ENCODE assay signal across 9 cellular contexts in the genomic region with DNA sequence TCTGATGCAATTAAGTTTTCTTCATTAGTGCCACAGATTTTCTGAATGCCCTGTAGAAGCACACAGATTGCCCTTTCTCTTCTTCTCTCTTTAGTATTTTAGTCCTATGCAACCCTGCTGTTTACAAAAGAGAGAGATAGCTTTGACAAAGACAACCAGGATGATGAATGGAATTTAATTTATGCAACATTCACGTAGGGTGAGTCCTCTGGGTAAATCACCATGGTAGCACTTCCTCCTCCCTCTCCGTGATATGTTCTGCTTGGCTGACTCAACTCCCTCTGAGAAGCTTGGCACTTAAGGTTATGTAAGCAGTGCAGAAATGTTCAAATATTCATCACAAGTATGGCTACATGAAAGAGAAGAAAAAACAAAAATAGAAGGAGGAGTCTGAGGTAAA.
DNase-seq lines count a peak whose midpoint lies in the region; ATAC-seq and TF ChIP-seq lines count a peak whose summit lies in the region.
"Had no signal": no experiment of that assay in that cellular context is flagged by ENCODE, and none has a peak within 500 bp of the region (broad histone marks: within the 10 kb centered on the region; RNA-seq: fewer than 3 reads in every experiment).

No MANE protein-coding gene starts in this region.

- H2AFZ ChIP-seq in mesenchymal stem cell (ENCODE audit: low read depth, low read length) = no peak overlapping the region

- H3K18ac ChIP-seq in mesenchymal stem cell (ENCODE audit: low read depth in 1 of 2, low read length in 2 of 2) = no peak overlapping the region

- no peaks in the 10 kb centered on the region for H3K9me3 ChIP-seq in body of pancreas
- no peaks in the 10 kb centered on the region for H3K9me3 ChIP-seq in mesenchymal stem cell (ENCODE audit: control insufficient read depth, low read length)

- H3K4me1 ChIP-seq in body of pancreas = peaks cover 47% of the 10 kb centered on the region
- H3K4me1 ChIP-seq in mesenchymal stem cell (ENCODE audit: control insufficient read depth, insufficient read depth, low read depth, low read length) = peaks cover 10% of the 10 kb centered on the region

- H2BK12ac ChIP-seq in mesenchymal stem cell (ENCODE audit: low read length in 2 of 2) = no peak overlapping the region

- no peak overlapping the region for H2BK15ac ChIP-seq in mesenchymal stem cell (ENCODE audit: low read depth, poor library complexity, severe bottlenecking)

- H4K8ac ChIP-seq in mesenchymal stem cell (ENCODE audit: low read length) = no peak overlapping the region

- intact Hi-C loops in body of pancreas (cut with DNase I) = no loop called here

- no peak overlapping the region for H3K14ac ChIP-seq in mesenchymal stem cell (ENCODE audit: low read length in 2 of 2)

- TF ChIP-seq POLR2A in body of pancreas (IDR thresholded peaks at IDR 0.05) = no peak

- peak overlapping the region in 3 of 4 donors; percentile 27 to 84 (median 68) for H3K27ac ChIP-seq in body of pancreas
- no peak overlapping the region for H3K27ac ChIP-seq in mesenchymal stem cell (ENCODE audit: low read length, poor library complexity, severe bottlenecking)

- TF ChIP-seq CTCF in BJ (IDR thresholded peaks at IDR 0.05; ENCODE audit: insufficient read depth, low read depth, low read length) (no peak), body of pancreas (IDR thresholded peaks at IDR 0.05) (no peak)

- no peak overlapping the region for H3K4ac ChIP-seq in mesenchymal stem cell (ENCODE audit: low read depth in 1 of 2, low read length in 2 of 2)

- CTCF ChIA-PET in BJ (lab: Yijun Ruan, JAX) = interaction anchor here (0.8 kb wide), 1 partner anchor 19 kb away, joined by 3 read pairs; no protein-coding TSS in a partner anchor

- peak overlapping the region; percentile 50 for H3K9ac ChIP-seq in mesenchymal stem cell (ENCODE audit: low read length)

- 32% methylated on average over 2 of the region's 2 CpGs for WGBS in body of pancreas, 2 donors
- 0% methylated on average over 1 of the region's 2 CpGs for WGBS in mesenchymal stem cell

- H2BK120ac ChIP-seq in mesenchymal stem cell (ENCODE audit: low read depth, low read length) = no peak overlapping the region

- POLR2A ChIA-PET in BJ (lab: Charles Lee) = interaction anchor here (0.6 kb wide), 1 partner anchor 402 kb away, joined by 12 read pairs; no protein-coding TSS in a partner anchor

- no peaks in the 10 kb centered on the region for H3K36me3 ChIP-seq in BJ (ENCODE audit: control insufficient read depth, insufficient read depth, low read length)
- no peaks in the 10 kb centered on the region for H3K36me3 ChIP-seq in body of pancreas (replicated peaks in 1 of 2; ENCODE audit: insufficient read depth in 1 of 2, low read depth in 2 of 2)
- H3K36me3 ChIP-seq in mesenchymal stem cell (ENCODE audit: control insufficient read depth in 1 of 2, insufficient read depth in 2 of 2, low read depth in 1 of 2, low read length in 2 of 2) = no peaks in the 10 kb centered on the region

- H3K4me2 ChIP-seq in mesenchymal stem cell (ENCODE audit: low read length, poor library complexity, severe bottlenecking) = no peak overlapping the region

- H4K91ac ChIP-seq in mesenchymal stem cell (ENCODE audit: low read length) = no peak overlapping the region

- no peak overlapping the region for H3K23ac ChIP-seq in mesenchymal stem cell (ENCODE audit: low read length in 2 of 2)

- H3K4me3 ChIP-seq in BJ (ENCODE audit: low read depth, low read length) (no peak overlapping the region), body of pancreas (no peak overlapping the region), mesenchymal stem cell (ENCODE audit: insufficient read depth in 1 of 2, low read depth in 1 of 2, low read length in 2 of 2) (no peak overlapping the region)

- DNase-seq in BJ (ENCODE audit: low read depth) = peak; percentile 93
- peak; percentile 79 for DNase-seq in NCI-H1436 (lab: John Stamatoyannopoulos, UW)
- DNase-seq in body of pancreas = peak in 2 of 4 donors; percentile 24 to 36
- peak; percentile 96 for DNase-seq in mesenchymal stem cell
- DNase-seq in NCI-H2196 treated with DMSO at 0.1 percent for 48 hours (lab: John Stamatoyannopoulos, UW; ENCODE audit: unreplicated experiment) = no peak
- no peak for DNase-seq in NCI-H2227 (lab: John Stamatoyannopoulos, UW; ENCODE audit: unreplicated experiment)

- ATAC-seq in body of pancreas (peak; percentile 22), HG02798 (IDR thresholded peaks at IDR 0.05; ENCODE audit: poor library complexity, unreplicated experiment) (no peak), GM19328 (IDR thresholded peaks at IDR 0.05; ENCODE audit: unreplicated experiment) (no peak)
- ATAC-seq: Panc1 had no signal

- no peaks in the 10 kb centered on the region for H3K27me3 ChIP-seq in BJ (ENCODE audit: control insufficient read depth, insufficient read depth, low read length)
- no peaks in the 10 kb centered on the region for H3K27me3 ChIP-seq in body of pancreas
- H3K27me3 ChIP-seq in mesenchymal stem cell (ENCODE audit: control insufficient read depth in 1 of 2, insufficient read depth in 1 of 2, low read length in 2 of 2) = no peaks in the 10 kb centered on the region

- H2AK5ac ChIP-seq in mesenchymal stem cell (ENCODE audit: low read length, severe bottlenecking) = no peak overlapping the region

- no peak overlapping the region for H2BK5ac ChIP-seq in mesenchymal stem cell (ENCODE audit: low read depth, low read length, poor library complexity, severe bottlenecking)

- no peaks in the 10 kb centered on the region for H3K79me1 ChIP-seq in mesenchymal stem cell (replicated peaks; ENCODE audit: low read length, poor library complexity, severe bottlenecking)

Comparison
In these comparisons a context has a peak if more than half of its experiments do, and no peak if none do; other contexts are left out.
1. DNase-seq: peak in BJ (single experiment), NCI-H1436 (single experiment) and mesenchymal stem cell (single experiment); none in NCI-H2196 treated with DMSO at 0.1 percent for 48 hours (single experiment) and NCI-H2227 (single experiment).